ENCODE assay signal across 25 cellular contexts in genomic region chr9:133685653-133686504, GRCh38. TPM values are rescaled to one million over a fixed set of nuclear protein-coding genes. Genes with fewer than 3 reads are reported as not detected.
DNase-seq lines count a peak whose midpoint lies in the region; ATAC-seq, FAIRE-seq and TF ChIP-seq lines count a peak whose summit lies in the region.
"Had no signal": no experiment of that assay in that cellular context is flagged by ENCODE, and none has a peak within 500 bp of the region (broad histone marks: within the 10 kb centered on the region; RNA-seq: fewer than 3 reads in every experiment).

No MANE protein-coding gene starts in this region.

- no peak for DNase-seq in A549 (ENCODE audit: low read depth in 1 of 2, low spot score in 1 of 2)
- no peak for DNase-seq in CD4-positive, CD25-positive, alpha-beta regulatory T cell
- peak; percentile 33 for DNase-seq in myocyte (ENCODE audit: low read depth)
- no peak for DNase-seq in DMS153 (lab: John Stamatoyannopoulos, UW)
- DNase-seq in amniotic stem cell (lab: John Stamatoyannopoulos, UW): no peak
- DNase-seq in NCI-H2081 (lab: John Stamatoyannopoulos, UW): no peak
- DNase-seq: effector CD4-positive, alpha-beta T cell; gastrocnemius medialis; Karpas-422; kidney glomerular epithelial cell; stimulated activated naive CD8-positive, alpha-beta T cell treated with anti-CD3 and anti-CD28 coated beads, Interleukin-15, Interleukin-2, amounts not matched to agents 100 U/mL and 50 U/mL, for 24 hours had no signal

- POLR2A ChIA-PET in A549 (lab: Yijun Ruan, JAX): no interaction called here

- H3K36me3 Mint-ChIP-seq in CD4-positive, CD25-positive, alpha-beta regulatory T cell: no peaks in the 10 kb centered on the region
- H3K36me3 Mint-ChIP-seq in brain: no peaks in the 10 kb centered on the region

- TF ChIP-seq EP300 in A549 (IDR thresholded peaks at IDR 0.05): no peak

- no peak for FAIRE-seq in A549 (lab: Jason Lieb, UNC)
- FAIRE-seq: GM18507, HTR-8/SVneo had no signal

- no peak for TF ChIP-seq POLR2A in A549 (IDR thresholded peaks at IDR 0.05; ENCODE audit: low read length)

- peak overlapping the region; percentile 68 to 99 (median 74) for H3K27ac Mint-ChIP-seq in CD4-positive, CD25-positive, alpha-beta regulatory T cell
- H3K27ac Mint-ChIP-seq in brain: peak overlapping the region in 3 of 5 experiments; percentile 53 to 70 (median 57)
- H3K27ac Mint-ChIP-seq: activated T-helper 17 cell treated with anti-CD3 and anti-CD28 coated beads, Interleukin-2, amount 50 U/mL, for 72 hours; progenitor cell of endocrine pancreas had no signal

- no peaks in the 10 kb centered on the region for H3K9me3 ChIP-seq in A549
- H3K9me3 ChIP-seq in CD4-positive, CD25-positive, alpha-beta regulatory T cell (ENCODE audit: control insufficient read depth in 2 of 2, low read length in 2 of 2): no peaks in the 10 kb centered on the region
- H3K9me3 ChIP-seq: adrenal gland, gastrocnemius medialis, HAP-1, SJSA1, tibial nerve had no signal

- ATAC-seq in A549: peak in 1 of 2 experiments; percentile 17; a peak in 3 of 6 replicates
- no peak for ATAC-seq in CD4-positive, CD25-positive, alpha-beta regulatory T cell (ENCODE audit: low read depth in 2 of 2)
- ATAC-seq: activated T-helper 17 cell treated with anti-CD3 and anti-CD28 coated beads, Interleukin-2, amount 50 U/mL, for 72 hours; esophagus mucosa; gastrocnemius medialis; stimulated activated naive CD8-positive, alpha-beta T cell treated with anti-CD3 and anti-CD28 coated beads, Interleukin-15, Interleukin-2, amounts not matched to agents 100 U/mL and 50 U/mL, for 24 hours had no signal

- no peak overlapping the region for H3K4me3 ChIP-seq in A549
- H3K4me3 ChIP-seq in CD4-positive, CD25-positive, alpha-beta regulatory T cell (ENCODE audit: low read depth, low read length): no peak overlapping the region
- H3K4me3 ChIP-seq: adrenal gland, cardiac muscle cell, gastrocnemius medialis, HAP-1, SJSA1, tibial nerve had no signal

- H3K9me3 Mint-ChIP-seq in CD4-positive, CD25-positive, alpha-beta regulatory T cell: no peaks in the 10 kb centered on the region
- peaks cover 0 to 2% (median 0%) of the 10 kb centered on the region in 5 experiments for H3K9me3 Mint-ChIP-seq in brain
- H3K9me3 Mint-ChIP-seq: activated T-helper 17 cell treated with anti-CD3 and anti-CD28 coated beads, Interleukin-2, amount 50 U/mL, for 72 hours had no signal

- no peak overlapping the region for H3K27ac ChIP-seq in A549
- peak overlapping the region; percentile 8 for H3K27ac ChIP-seq in CD4-positive, CD25-positive, alpha-beta regulatory T cell (ENCODE audit: insufficient read depth, low read length, poor library complexity, severe bottlenecking)
- H3K27ac ChIP-seq: cardiac muscle cell, gastrocnemius medialis, SJSA1, tibial nerve had no signal

- no peaks in the 10 kb centered on the region for H3K27me3 ChIP-seq in CD4-positive, CD25-positive, alpha-beta regulatory T cell (ENCODE audit: control insufficient read depth, insufficient read depth, low read length)
- H3K27me3 ChIP-seq: adrenal gland, cardiac muscle cell, gastrocnemius medialis, SJSA1, tibial nerve had no signal

- H3K4me1 Mint-ChIP-seq in CD4-positive, CD25-positive, alpha-beta regulatory T cell: peaks cover 6 to 41% (median 16%) of the 10 kb centered on the region in 4 donors
- H3K4me1 Mint-ChIP-seq in brain: peaks cover 15% of the 10 kb centered on the region
- H3K4me1 Mint-ChIP-seq: activated T-helper 17 cell treated with anti-CD3 and anti-CD28 coated beads, Interleukin-2, amount 50 U/mL, for 72 hours had no signal

- TF ChIP-seq CTCF in A549 (IDR thresholded peaks at IDR 0.05) (no peak), brain (conservative IDR thresholded peaks at IDR 0.05) (no peak)

- H3K36me3 ChIP-seq in CD4-positive, CD25-positive, alpha-beta regulatory T cell (ENCODE audit: control insufficient read depth, insufficient read depth, low read length): peaks cover 4% of the 10 kb centered on the region
- H3K36me3 ChIP-seq: adrenal gland, cardiac muscle cell, gastrocnemius medialis, HAP-1, tibial nerve had no signal

- no peak overlapping the region for H3K4me2 ChIP-seq in A549

- H3K27me3 Mint-ChIP-seq in CD4-positive, CD25-positive, alpha-beta regulatory T cell: no peaks in the 10 kb centered on the region
- peaks cover 3% of the 10 kb centered on the region for H3K27me3 Mint-ChIP-seq in brain
- H3K27me3 Mint-ChIP-seq: activated T-helper 17 cell treated with anti-CD3 and anti-CD28 coated beads, Interleukin-2, amount 50 U/mL, for 72 hours; progenitor cell of endocrine pancreas had no signal

- TF ChIP-seq RAD21 in A549 (conservative IDR thresholded peaks at IDR 0.05 in 1 of 2, IDR thresholded peaks at IDR 0.05 in 1 of 2): no peak

- 52% methylated on average over 16 of the region's 17 CpGs for WGBS in A549 (ENCODE audit: missing lambda C conversion rate)

- H3K4me3 Mint-ChIP-seq in CD4-positive, CD25-positive, alpha-beta regulatory T cell: peak overlapping the region in 1 of 4 donors; percentile 22
- H3K4me3 Mint-ChIP-seq in brain: no peak overlapping the region
- H3K4me3 Mint-ChIP-seq: activated T-helper 17 cell treated with anti-CD3 and anti-CD28 coated beads, Interleukin-2, amount 50 U/mL, for 72 hours had no signal

- CTCF ChIA-PET in A549 (lab: Yijun Ruan, JAX): interaction anchor here (0.9 to 1.1 kb wide), 3 partner anchors 41 to 1506 kb away, joined by 3 read pairs; no protein-coding TSS in a partner anchor

- H3K4me1 ChIP-seq in A549: no peaks in the 10 kb centered on the region
- H3K4me1 ChIP-seq in CD4-positive, CD25-positive, alpha-beta regulatory T cell (ENCODE audit: control insufficient read depth, insufficient read depth, low read length, poor library complexity, severe bottlenecking): peaks cover 25% of the 10 kb centered on the region
- H3K4me1 ChIP-seq: gastrocnemius medialis, HAP-1, SJSA1 had no signal

TF ChIP-seq in A549, 52 proteins besides CTCF, POLR2A, EP300 and RAD21:
- TF ChIP-seq ZNF302 (CRISPR knock-in tag; IDR thresholded peaks at IDR 0.05): no peak
- TF ChIP-seq ZC3H11A (IDR thresholded peaks at IDR 0.05): no peak
- TF ChIP-seq MAX (IDR thresholded peaks at IDR 0.05): no peak
- peak; percentile 37 for TF ChIP-seq ZFP36 (IDR thresholded peaks at IDR 0.05; ENCODE audit: borderline replicate concordance, partially characterized antibody)
- TF ChIP-seq REST (IDR thresholded peaks at IDR 0.05): no peak

RNA-seq across cellular contexts. Expression of gene DBH, which starts 49.7 kb away (rescaled TPM):
- polyA plus RNA-seq in A549 (2011; rRNA removed): not detected in 2 replicates
- not detected in 2 replicates for polyA plus RNA-seq in A549 (2012; cell fraction: cytosol; rRNA removed)
- not detected in 2 replicates for polyA plus RNA-seq in A549 (2012; cell fraction: nucleus; rRNA removed)
- polyA plus RNA-seq in A549 (2017; fragmentation: RNase III; extraction: RNeasy Plus Mini Kit Qiagen cat#74134 plus additional on column Dnase treatment): not detected in 3 replicates
- not detected in 2 replicates for polyA minus RNA-seq in A549 (2011; rRNA and poly(A)+ RNA removed)
- total RNA-seq in CD4-positive, CD25-positive, alpha-beta regulatory T cell: 0.12 TPM
- polyA plus RNA-seq in CD4-positive, CD25-positive, alpha-beta regulatory T cell: not detected
- polyA plus RNA-seq in brain (ENCODE audit: insufficient read depth, low read depth, low replicate concordance): 4.9 TPM
- total RNA-seq in myocyte: 0.16 and 1.5 TPM in 2 replicates
- polyA plus RNA-seq in myocyte (2012): 2.0 TPM
- total RNA-seq: activated T-helper 17 cell treated with anti-CD3 and anti-CD28 coated beads, Interleukin-2, amount 50 U/mL, for 72 hours; cardiac muscle cell; esophagus mucosa; gastrocnemius medialis; NCI-H460; progenitor cell of endocrine pancreas; SJSA1; skeletal muscle tissue had no signal
- polyA plus RNA-seq: neural cell had no signal

RNA-seq across cellular contexts. Expression of gene SARDH, which starts 52.3 kb away (rescaled TPM):
- 0.08 and 0.09 TPM in 2 replicates for polyA plus RNA-seq in A549 (2011; rRNA removed)
- polyA plus RNA-seq in A549 (2012; cell fraction: cytosol; rRNA removed): 0.07 and 0.12 TPM in 2 replicates
- polyA plus RNA-seq in A549 (2012; cell fraction: nucleus; rRNA removed): 0.12 and 0.19 TPM in 2 replicates
- 0.05 TPM in 1 of 3 replicates, not detected in the others for polyA plus RNA-seq in A549 (2017; fragmentation: RNase III; extraction: RNeasy Plus Mini Kit Qiagen cat#74134 plus additional on column Dnase treatment)
- polyA minus RNA-seq in A549 (2011; rRNA and poly(A)+ RNA removed): 0.08 and 0.10 TPM in 2 replicates
- total RNA-seq in CD4-positive, CD25-positive, alpha-beta regulatory T cell: 15.6 TPM
- 1 to 10 TPM; 5.8 to 9.7 (median 8.2) TPM for polyA plus RNA-seq in CD4-positive, CD25-positive, alpha-beta regulatory T cell
- 4.7 TPM for polyA plus RNA-seq in brain (ENCODE audit: insufficient read depth, low read depth, low replicate concordance)
- 55.6 and 70.3 TPM in 2 replicates for total RNA-seq in myocyte
- 27.4 TPM for polyA plus RNA-seq in myocyte (2012)
- polyA plus RNA-seq: neural cell had no signal
